ENCODE assay signal across 8 cellular contexts in the genomic region with DNA sequence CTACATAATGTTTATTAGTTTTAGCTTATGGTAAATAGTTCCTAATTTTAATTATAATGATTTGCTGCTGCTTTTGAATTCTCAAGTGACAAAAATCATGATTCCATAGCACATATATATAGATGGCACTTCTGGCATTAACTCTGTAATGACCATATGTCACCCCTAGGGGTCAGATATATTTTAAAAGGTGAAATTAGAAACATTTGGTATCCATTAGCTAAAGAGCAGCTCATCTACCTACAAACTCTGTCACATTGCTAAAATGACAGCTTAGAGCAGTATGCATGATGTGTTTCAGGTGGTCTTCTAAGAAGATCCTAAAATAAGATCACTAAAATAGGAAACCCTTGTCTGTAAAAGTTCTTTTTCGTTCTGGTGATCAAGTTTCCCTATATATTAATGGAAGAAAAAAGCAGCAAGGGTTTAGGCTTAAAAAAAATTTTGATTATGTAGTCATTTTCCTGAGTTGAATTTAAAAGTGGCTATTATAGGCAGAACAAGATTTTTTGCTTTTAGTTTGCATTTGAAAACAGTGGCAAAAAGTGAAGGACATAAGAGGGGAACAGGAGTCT.
DNase-seq lines count a peak whose midpoint lies in the region; ATAC-seq and TF ChIP-seq lines count a peak whose summit lies in the region.

No MANE protein-coding gene starts in this region.

- TF ChIP-seq CTCF in nephron (IDR thresholded peaks at IDR 0.05; ENCODE audit: unreplicated experiment in 3 of 3) = peak; percentile 19 to 49 (median 19)

- H3K36me3 Mint-ChIP-seq in nephron (ENCODE audit: low read depth) = no peaks in the 10 kb centered on the region
- peaks cover 6% of the 10 kb centered on the region for H3K36me3 Mint-ChIP-seq in stimulated activated memory B cell treated with anti-CD40 and anti-IgM and Interleukin-4, amounts not matched to agents 10 μg/mL and 1 μg/mL and 100 μg/mL, for 72 hours

- H3K4me1 Mint-ChIP-seq in nephron = peaks cover 14% of the 10 kb centered on the region
- no peaks in the 10 kb centered on the region for H3K4me1 Mint-ChIP-seq in stimulated activated memory B cell treated with anti-CD40 and anti-IgM and Interleukin-4, amounts not matched to agents 10 μg/mL and 1 μg/mL and 100 μg/mL, for 72 hours

- ATAC-seq in HG02798 (IDR thresholded peaks at IDR 0.05; ENCODE audit: poor library complexity, unreplicated experiment) (peak; percentile 76), GM21737 (IDR thresholded peaks at IDR 0.05; ENCODE audit: unreplicated experiment) (no peak)
- no peak for ATAC-seq in stimulated activated memory B cell treated with anti-CD40 and anti-IgM and Interleukin-4, amounts not matched to agents 10 μg/mL and 1 μg/mL and 100 μg/mL, for 72 hours

- H3K27ac Mint-ChIP-seq in nephron = no peak overlapping the region
- no peak overlapping the region for H3K27ac Mint-ChIP-seq in stimulated activated memory B cell treated with anti-CD40 and anti-IgM and Interleukin-4, amounts not matched to agents 10 μg/mL and 1 μg/mL and 100 μg/mL, for 72 hours

- DNase-seq in NCI-H146 (lab: John Stamatoyannopoulos, UW) (peak; percentile 50), NCI-H146 treated with DMSO at 0.1 percent for 48 hours (lab: John Stamatoyannopoulos, UW; ENCODE audit: unreplicated experiment) (no peak), RKO (ENCODE audit: low spot score) (peak; percentile 35), D341Med (ENCODE audit: low spot score) (no peak)

- H3K4me3 Mint-ChIP-seq in nephron = no peak overlapping the region
- no peak overlapping the region for H3K4me3 Mint-ChIP-seq in stimulated activated memory B cell treated with anti-CD40 and anti-IgM and Interleukin-4, amounts not matched to agents 10 μg/mL and 1 μg/mL and 100 μg/mL, for 72 hours

- H3K9me3 Mint-ChIP-seq in nephron = no peaks in the 10 kb centered on the region
- no peaks in the 10 kb centered on the region for H3K9me3 Mint-ChIP-seq in stimulated activated memory B cell treated with anti-CD40 and anti-IgM and Interleukin-4, amounts not matched to agents 10 μg/mL and 1 μg/mL and 100 μg/mL, for 72 hours

- no peaks in the 10 kb centered on the region for H3K27me3 Mint-ChIP-seq in nephron (ENCODE audit: low read depth)
- H3K27me3 Mint-ChIP-seq in stimulated activated memory B cell treated with anti-CD40 and anti-IgM and Interleukin-4, amounts not matched to agents 10 μg/mL and 1 μg/mL and 100 μg/mL, for 72 hours = no peaks in the 10 kb centered on the region

Comparison
In these comparisons a context has a peak if more than half of its experiments do, and no peak if none do; other contexts are left out.
1. DNase-seq: peak in NCI-H146 (single experiment) and RKO (single experiment); none in NCI-H146 treated with DMSO at 0.1 percent for 48 hours (single experiment) and D341Med (single experiment).